Comparison of ENCODE assay signal across 23 cellular contexts in genomic region chr22:32947581-32947980, GRCh38.
"Had no signal": no experiment of that assay in that cellular context is flagged by ENCODE, and none has a peak within 500 bp of the region (broad histone marks: within the 10 kb centered on the region; RNA-seq: fewer than 3 reads in every experiment).

No MANE protein-coding gene starts in this region.

- ATAC-seq: effector memory CD8-positive, alpha-beta T cell; esophagus mucosa; foreskin keratinocyte; gastroesophageal sphincter; heart left ventricle; left cardiac atrium; left lung; left ventricle myocardium superior; lower lobe of right lung; mucosa of descending colon had no signal

- H3K4me3 ChIP-seq: colonic mucosa, gastroesophageal sphincter, heart left ventricle, left lung, lower lobe of right lung, mucosa of descending colon had no signal

- H3K36me3 ChIP-seq: colonic mucosa, gastroesophageal sphincter, heart left ventricle, left lung, lower lobe of right lung had no signal

- H3K27me3 ChIP-seq: colonic mucosa, gastroesophageal sphincter, heart left ventricle, left lung had no signal

- DNase-seq: colonic mucosa; cortex of kidney; effector CD8-positive, alpha-beta T cell; effector memory CD8-positive, alpha-beta T cell; endodermal cell; erythroblast; foreskin keratinocyte; heart left ventricle; hippocampal formation; left cardiac atrium; left lung; left ventricle myocardium superior; lower lobe of right lung; mesenchymal stem cell; mucosa of descending colon; naive B cell had no signal

- H3K27ac ChIP-seq: colonic mucosa, epithelial cell of prostate, foreskin keratinocyte, gastroesophageal sphincter, heart left ventricle, left lung, lower lobe of right lung had no signal

- H3K9me3 ChIP-seq: colonic mucosa, gastroesophageal sphincter, left lung, lower lobe of right lung, mucosa of descending colon had no signal

- FAIRE-seq: endometrium, frontal cortex, islet of Langerhans, keratinocyte had no signal

- H3K4me1 ChIP-seq: colonic mucosa, foreskin keratinocyte had no signal
